Comparison of ENCODE assay signal across 29 cellular contexts in genomic region chr12:90741611-90742010, GRCh38.
DNase-seq lines count a peak whose midpoint lies in the region; ATAC-seq lines count a peak whose summit lies in the region.
"Had no signal": no experiment of that assay in that cellular context is flagged by ENCODE, and none has a peak within 500 bp of the region (broad histone marks: within the 10 kb centered on the region; RNA-seq: fewer than 3 reads in every experiment).

No MANE protein-coding gene starts in this region.

- no peak for ATAC-seq in T-cell (replicated peaks in 1 of 4)
- ATAC-seq in GM21515 (IDR thresholded peaks at IDR 0.05; ENCODE audit: unreplicated experiment): no peak
- ATAC-seq: foreskin keratinocyte, K562, left cardiac atrium had no signal

- H3K9me3 Mint-ChIP-seq in T-cell: peaks cover 0 to 6% (median 6%) of the 10 kb centered on the region in 3 donors

- no peaks in the 10 kb centered on the region for H3K27me3 ChIP-seq in adipocyte (replicated peaks; ENCODE audit: control insufficient read depth, insufficient read depth, low read length)
- H3K27me3 ChIP-seq: breast epithelium, foreskin keratinocyte, hepatocyte, MG63, neutrophil, thyroid gland, vagina had no signal

- H3K36me3 ChIP-seq in adipocyte (ENCODE audit: control insufficient read depth, insufficient read depth, low read length, severe bottlenecking): no peaks in the 10 kb centered on the region
- H3K36me3 ChIP-seq: breast epithelium, MG63, neutrophil, thyroid gland, vagina had no signal

- H3K4me3 ChIP-seq in adipocyte (ENCODE audit: low read length): no peak overlapping the region
- H3K4me3 ChIP-seq in skeletal muscle cell (ENCODE audit: low read depth, low read length): no peak overlapping the region
- H3K4me3 ChIP-seq: breast epithelium, hepatocyte, K562, MG63, thyroid gland, vagina had no signal

- no peak overlapping the region for H3K27ac ChIP-seq in substantia nigra (ENCODE audit: low read depth, low read length, poor library complexity, severe bottlenecking)
- H3K27ac ChIP-seq: breast epithelium, epithelial cell of prostate, foreskin keratinocyte, hepatocyte, neutrophil, thyroid gland, vagina had no signal

- H3K4me1 ChIP-seq in adipocyte (ENCODE audit: control insufficient read depth, insufficient read depth, low read length): no peaks in the 10 kb centered on the region
- H3K4me1 ChIP-seq: breast epithelium, foreskin keratinocyte, thyroid gland, vagina had no signal

- CTCF ChIA-PET in T-cell (lab: Charles Lee): no interaction called here

- POLR2A ChIA-PET in T-cell (lab: Charles Lee): no interaction called here

- H3K4me3 Mint-ChIP-seq in T-cell: no peak overlapping the region
- H3K4me3 Mint-ChIP-seq: CD4-positive, CD25-positive, alpha-beta regulatory T cell; memory B cell; stimulated activated naive CD8-positive, alpha-beta T cell treated with anti-CD3 and anti-CD28 coated beads, Interleukin-15, Interleukin-2, amounts not matched to agents 100 ng/mL and 50 ng/mL, for 24 hours had no signal

- H3K9me3 ChIP-seq in adipocyte (ENCODE audit: control insufficient read depth, low read length): no peaks in the 10 kb centered on the region
- H3K9me3 ChIP-seq: breast epithelium, MG63, neutrophil, thyroid gland, vagina had no signal

- in situ Hi-C loops in G401 (cut with HindIII; ENCODE audit: low sequenced_read_pairs): no loop called here

- H3K9ac ChIP-seq in adipocyte (ENCODE audit: low read length): no peak overlapping the region

- H3K27me3 Mint-ChIP-seq in T-cell: no peaks in the 10 kb centered on the region
- H3K27me3 Mint-ChIP-seq: CD4-positive, CD25-positive, alpha-beta regulatory T cell; memory B cell; progenitor cell of endocrine pancreas; stimulated activated naive CD8-positive, alpha-beta T cell treated with anti-CD3 and anti-CD28 coated beads, Interleukin-15, Interleukin-2, amounts not matched to agents 100 ng/mL and 50 ng/mL, for 24 hours had no signal

- H3K36me3 Mint-ChIP-seq in T-cell: no peaks in the 10 kb centered on the region
- H3K36me3 Mint-ChIP-seq: CD4-positive, CD25-positive, alpha-beta regulatory T cell; memory B cell had no signal

- H3K27ac Mint-ChIP-seq in T-cell: no peak overlapping the region
- H3K27ac Mint-ChIP-seq: CD4-positive, CD25-positive, alpha-beta regulatory T cell; memory B cell; progenitor cell of endocrine pancreas; stimulated activated naive CD8-positive, alpha-beta T cell treated with anti-CD3 and anti-CD28 coated beads, Interleukin-15, Interleukin-2, amounts not matched to agents 100 ng/mL and 50 ng/mL, for 24 hours had no signal

- DNase-seq in G401 (ENCODE audit: low spot score) (peak; percentile 40), NCI-H446 treated with DMSO at 0.1 percent for 48 hours (lab: John Stamatoyannopoulos, UW) (peak; percentile 63), adipocyte (ENCODE audit: low read depth) (peak; percentile 6), skeletal muscle cell (ENCODE audit: low read depth) (peak; percentile 18), COR-L47 (lab: John Stamatoyannopoulos, UW) (no peak), T-cell (no peak), substantia nigra (lab: John Stamatoyannopoulos, UW) (no peak)
- DNase-seq: activated CD4-positive, alpha-beta T cell treated with anti-CD3 and anti-CD28 coated beads, Interleukin-2, amount 50 U/mL, for 48 hours; activated CD4-positive, CD25-positive, alpha-beta regulatory T cell; activated naive CD4-positive, alpha-beta T cell treated with anti-CD3 and anti-CD28 coated beads, Interleukin-2, amount 50 U/mL, for 16 hours; CD4-positive, CD25-positive, alpha-beta regulatory T cell; effector CD8-positive, alpha-beta T cell; foreskin keratinocyte; HCEC 1CT; left cardiac atrium; MG63; NCI-H1105 treated with DMSO at 0.1 percent for 48 hours; NCI-H2029 treated with DMSO at 0.1 percent for 48 hours; thyroid gland had no signal

- no peaks in the 10 kb centered on the region for H3K4me1 Mint-ChIP-seq in T-cell
- H3K4me1 Mint-ChIP-seq: CD4-positive, CD25-positive, alpha-beta regulatory T cell; memory B cell had no signal

Comparison
In these comparisons a context has a peak if more than half of its experiments do, and no peak if none do; other contexts are left out.
1. DNase-seq: peak in G401 (single experiment), NCI-H446 treated with DMSO at 0.1 percent for 48 hours (single experiment), adipocyte (single experiment) and skeletal muscle cell (single experiment); none in COR-L47 (single experiment), T-cell (0 of 34) and substantia nigra (0 of 49).